14 cellular contexts compared by ENCODE assay signal in the genomic region with DNA sequence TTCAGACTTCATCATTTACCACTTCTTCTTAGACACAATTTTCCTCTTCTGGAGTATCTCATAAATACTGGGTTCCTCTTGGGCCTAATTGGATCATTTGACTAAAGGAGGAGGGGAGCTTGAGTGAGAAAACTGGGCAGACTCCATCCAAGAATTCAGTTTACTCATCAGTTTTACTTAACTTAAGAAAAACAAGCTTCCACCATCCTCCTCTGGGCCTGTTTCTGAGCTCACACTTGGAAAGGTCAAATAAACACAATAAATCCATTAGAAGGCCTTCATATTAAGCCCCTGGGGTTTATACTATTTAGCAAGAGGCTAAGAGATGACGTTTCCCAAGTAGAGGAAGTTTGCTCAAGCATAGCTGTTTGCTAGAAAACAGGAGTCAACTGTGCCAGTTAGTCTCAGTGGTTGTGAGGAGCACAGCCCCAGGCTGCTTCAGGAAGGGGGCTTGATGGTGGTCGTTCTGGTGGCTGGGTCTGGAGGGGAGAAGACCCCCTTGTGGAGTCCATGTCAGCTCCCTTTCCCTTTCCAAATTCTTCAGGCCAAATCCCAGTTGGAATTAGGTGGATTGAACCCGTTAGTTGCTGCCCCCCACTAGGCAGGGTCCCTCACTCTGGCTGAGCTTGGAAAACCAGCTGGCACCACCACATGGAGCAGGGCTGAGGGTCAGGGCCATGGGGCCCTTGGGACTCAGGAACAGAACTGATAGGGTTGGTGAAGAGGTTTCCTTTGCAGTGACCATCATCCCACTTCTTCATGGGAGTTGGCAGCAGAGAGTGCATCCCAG.
A peak's percentile ranks its signal among the peaks of the same experiment; 100 is the strongest.
DNase-seq lines count a peak whose midpoint lies in the region; ATAC-seq and TF ChIP-seq lines count a peak whose summit lies in the region.
"Had no signal": no experiment of that assay in that cellular context is flagged by ENCODE, and none has a peak within 500 bp of the region (broad histone marks: within the 10 kb centered on the region; RNA-seq: fewer than 3 reads in every experiment).

No MANE protein-coding gene starts in this region.

- TF ChIP-seq POLR2A in upper lobe of left lung (IDR thresholded peaks at IDR 0.05), result no peak
- no peak for TF ChIP-seq POLR2A in esophagus squamous epithelium (IDR thresholded peaks at IDR 0.05)

- H3K27ac ChIP-seq in right cardiac atrium (ENCODE audit: low read length), result peak overlapping the region; percentile 57
- no peak overlapping the region for H3K27ac ChIP-seq in psoas muscle
- peak overlapping the region; percentile 32 to 63 (median 38) for H3K27ac ChIP-seq in upper lobe of left lung
- H3K27ac ChIP-seq in esophagus squamous epithelium, result peak overlapping the region in 2 of 4 donors; percentile 46 to 68

- no peak for TF ChIP-seq CTCF in cardiac fibroblast (IDR thresholded peaks at IDR 0.05; ENCODE audit: low read depth, low read length)
- TF ChIP-seq CTCF in psoas muscle (IDR thresholded peaks at IDR 0.05), result no peak
- no peak for TF ChIP-seq CTCF in upper lobe of left lung (IDR thresholded peaks at IDR 0.05)
- no peak for TF ChIP-seq CTCF in esophagus squamous epithelium (IDR thresholded peaks at IDR 0.05)
- TF ChIP-seq CTCF in GM10248 (IDR thresholded peaks at IDR 0.05; ENCODE audit: control extremely low read depth, extremely low read depth, low read depth, missing control alignments), result no peak

- H3K36me3 ChIP-seq in psoas muscle (ENCODE audit: insufficient read depth in 1 of 2, low read depth in 1 of 2) (no peaks in the 10 kb centered on the region), upper lobe of left lung (no peaks in the 10 kb centered on the region), esophagus squamous epithelium (no peaks in the 10 kb centered on the region)

- TF ChIP-seq EP300 in upper lobe of left lung (IDR thresholded peaks at IDR 0.05), result no peak

- H3K4me3 ChIP-seq in cardiac fibroblast (replicated peaks in 1 of 2; ENCODE audit: low read depth in 2 of 2, low read length in 2 of 2) (no peak overlapping the region), right cardiac atrium (ENCODE audit: low read length) (no peak overlapping the region), psoas muscle (no peak overlapping the region), upper lobe of left lung (no peak overlapping the region), esophagus squamous epithelium (no peak overlapping the region)

- intact Hi-C loops in right cardiac atrium (cut with DNase I) (loop anchor here in 1 of 4 donors (10.0 kb wide), 1 partner anchor 71 kb away; no protein-coding TSS in a partner anchor), psoas muscle (cut with DNase I) (no loop called here), esophagus squamous epithelium (cut with DNase I) (no loop called here)

- H3K9me3 ChIP-seq in right cardiac atrium (ENCODE audit: control insufficient read depth, low read length) (no peaks in the 10 kb centered on the region), psoas muscle (peaks cover 4% of the 10 kb centered on the region), upper lobe of left lung (no peaks in the 10 kb centered on the region), esophagus squamous epithelium (no peaks in the 10 kb centered on the region)

- 38% methylated on average over 3 of the region's 3 CpGs for WGBS in right cardiac atrium
- 45 to 47% (median 47%) methylated on average over 3 of the region's 3 CpGs for WGBS in psoas muscle, 3 donors
- 15 to 50% methylated on average over 1 to 3 of the region's 3 CpGs for WGBS in upper lobe of left lung, 2 donors
- WGBS in esophagus squamous epithelium, 2 donors, result 0 to 13% methylated on average over 1 to 2 of the region's 3 CpGs

- ATAC-seq in right cardiac atrium (peak; percentile 94 to 96), psoas muscle (peak; percentile 28 to 84 (median 74)), upper lobe of left lung (ENCODE audit: low FRiP score in 2 of 2) (peak; percentile 72 to 94)

- DNase-seq in cardiac fibroblast (ENCODE audit: low read depth in 2 of 2) (peak; percentile 37 to 43), right cardiac atrium (peak in 1 of 3 donors; percentile 30), psoas muscle (no peak), upper lobe of left lung (no peak), NCI-H2029 (lab: John Stamatoyannopoulos, UW) (no peak), esophagus squamous epithelium (lab: John Stamatoyannopoulos, UW) (no peak), NCI-H2081 (lab: John Stamatoyannopoulos, UW) (no peak), GM10248 (ENCODE audit: extremely low spot score) (no peak)
- DNase-seq: activated CD4-positive, alpha-beta T cell treated with anti-CD3 and anti-CD28 coated beads, Interleukin-2, amount 50 U/mL, for 48 hours; CD4-positive, alpha-beta memory T cell; GDM1; NCI-H1930; nucleus accumbens; stimulated activated CD4-positive, alpha-beta T cell treated with anti-CD3 and anti-CD28 coated beads, Interleukin-2, amount 100 ng/mL, for 24 hours had no signal

- H3K27me3 ChIP-seq in right cardiac atrium (ENCODE audit: control insufficient read depth, insufficient read depth) (no peaks in the 10 kb centered on the region), psoas muscle (ENCODE audit: insufficient read depth in 3 of 3, low read length in 2 of 3) (no peaks in the 10 kb centered on the region), upper lobe of left lung (no peaks in the 10 kb centered on the region), esophagus squamous epithelium (no peaks in the 10 kb centered on the region)

- H3K4me1 ChIP-seq in right cardiac atrium (ENCODE audit: control insufficient read depth, insufficient read depth, low read length), result peaks cover 5% of the 10 kb centered on the region
- H3K4me1 ChIP-seq in psoas muscle, result no peaks in the 10 kb centered on the region
- no peaks in the 10 kb centered on the region for H3K4me1 ChIP-seq in upper lobe of left lung
- peaks cover 0 to 7% (median 0%) of the 10 kb centered on the region in 3 donors for H3K4me1 ChIP-seq in esophagus squamous epithelium

- CTCF ChIA-PET in GM10248 (lab: Yijun Ruan, JAX), result interaction anchor here (0.9 to 2.8 kb wide), 7 partner anchors 8 to 217 kb away, joined by 3 to 28 read pairs (median 5); no protein-coding TSS in a partner anchor

- POLR2A ChIA-PET in GM10248 (lab: Yijun Ruan, JAX), result no interaction called here

Comparison
In these comparisons a context has a peak if more than half of its experiments do, and no peak if none do; other contexts are left out.
1. DNase-seq: peak in cardiac fibroblast (2 of 2); none in psoas muscle (0 of 2), upper lobe of left lung (0 of 2), NCI-H2029 (single experiment), esophagus squamous epithelium (single experiment), NCI-H2081 (0 of 2) and GM10248 (single experiment).
2. Peak in every context shown above with its lines, with median percentiles within 50 percentile points of each other: ATAC-seq.